16 cellular contexts compared by ENCODE assay signal in genomic region chr20:31671324-31671723, GRCh38. TPM values are rescaled to one million over a fixed set of nuclear protein-coding genes. Genes with fewer than 3 reads are reported as not detected.
A peak's percentile ranks its signal among the peaks of the same experiment; 100 is the strongest.
DNase-seq lines count a peak whose midpoint lies in the region; ATAC-seq and TF ChIP-seq lines count a peak whose summit lies in the region.
"Had no signal": no experiment of that assay in that cellular context is flagged by ENCODE, and none has a peak within 500 bp of the region (broad histone marks: within the 10 kb centered on the region; RNA-seq: fewer than 3 reads in every experiment).

No MANE protein-coding gene starts in this region.

- peaks cover 64% of the 10 kb centered on the region for H3K4me1 Mint-ChIP-seq in T-helper 1 cell treated with Interleukin-12 subunit alpha and Interleukin-12 subunit beta and Interleukin-4 antibody, amounts not matched to agents 30 μg/mL and 1 μg/mL, for 36 hours (ENCODE audit: low read depth)

- H3K9me3 Mint-ChIP-seq in T-helper 1 cell treated with Interleukin-12 subunit alpha and Interleukin-12 subunit beta and Interleukin-4 antibody, amounts not matched to agents 30 μg/mL and 1 μg/mL, for 36 hours: no peaks in the 10 kb centered on the region

- no peak for ATAC-seq in lower lobe of right lung
- ATAC-seq in HG02884 (IDR thresholded peaks at IDR 0.05; ENCODE audit: unreplicated experiment): no peak

- no peak for TF ChIP-seq EP300 in suprapubic skin (IDR thresholded peaks at IDR 0.05)

- H3K4me3 ChIP-seq in adrenal gland (no peak overlapping the region), lower lobe of right lung (no peak overlapping the region), suprapubic skin (peak overlapping the region; percentile 8)

- H3K9me3 ChIP-seq in adrenal gland (replicated peaks in 1 of 3) (no peaks in the 10 kb centered on the region), lower lobe of right lung (no peaks in the 10 kb centered on the region), suprapubic skin (no peaks in the 10 kb centered on the region)

- H3K27ac Mint-ChIP-seq in T-helper 1 cell treated with Interleukin-12 subunit alpha and Interleukin-12 subunit beta and Interleukin-4 antibody, amounts not matched to agents 30 μg/mL and 1 μg/mL, for 36 hours: peak overlapping the region; percentile 22

- intact Hi-C loops in adrenal gland (cut with DNase I): no loop called here
- intact Hi-C loops in lower lobe of right lung (cut with DNase I): no loop called here

- no peaks in the 10 kb centered on the region for H3K27me3 ChIP-seq in adrenal gland
- no peaks in the 10 kb centered on the region for H3K27me3 ChIP-seq in lower lobe of right lung (ENCODE audit: low read depth)
- no peaks in the 10 kb centered on the region for H3K27me3 ChIP-seq in suprapubic skin

- no peaks in the 10 kb centered on the region for H3K27me3 Mint-ChIP-seq in T-helper 1 cell treated with Interleukin-12 subunit alpha and Interleukin-12 subunit beta and Interleukin-4 antibody, amounts not matched to agents 30 μg/mL and 1 μg/mL, for 36 hours (ENCODE audit: low read depth)

- H3K36me3 ChIP-seq in adrenal gland (replicated peaks in 1 of 2): no peaks in the 10 kb centered on the region
- H3K36me3 ChIP-seq in lower lobe of right lung: peaks cover under 1% of the 10 kb centered on the region
- H3K36me3 ChIP-seq in suprapubic skin: peaks cover 3% of the 10 kb centered on the region

- DNase-seq in T-helper 1 cell (no peak), adrenal gland (no peak), lower lobe of right lung (no peak), suprapubic skin (ENCODE audit: low spot score in 2 of 2) (no peak), DMS 273 treated with DMSO at 0.1 percent for 48 hours (lab: John Stamatoyannopoulos, UW) (no peak)
- DNase-seq in stimulated activated CD4-positive, alpha-beta T cell treated with anti-CD3 and anti-CD28 coated beads, Interleukin-12 subunit alpha, Interleukin-12 subunit beta, amount 100 ng/mL, for 4 hours: no peak
- DNase-seq: HCEC 1CT; stimulated activated CD4-positive, alpha-beta T cell treated with anti-CD3 and anti-CD28 coated beads, Interleukin-2, amount 100 ng/mL, for 48 hours had no signal

- H3K36me3 Mint-ChIP-seq in T-helper 1 cell treated with Interleukin-12 subunit alpha and Interleukin-12 subunit beta and Interleukin-4 antibody, amounts not matched to agents 30 μg/mL and 1 μg/mL, for 36 hours (ENCODE audit: low read depth): peaks cover 45% of the 10 kb centered on the region

- TF ChIP-seq CTCF in adrenal gland (IDR thresholded peaks at IDR 0.05) (no peak), lower lobe of right lung (IDR thresholded peaks at IDR 0.05) (no peak), suprapubic skin (IDR thresholded peaks at IDR 0.05) (no peak)

- no peak overlapping the region for H3K4me3 Mint-ChIP-seq in T-helper 1 cell treated with Interleukin-12 subunit alpha and Interleukin-12 subunit beta and Interleukin-4 antibody, amounts not matched to agents 30 μg/mL and 1 μg/mL, for 36 hours

- H3K4me1 ChIP-seq in adrenal gland (replicated peaks in 1 of 2): peaks cover 51 to 88% of the 10 kb centered on the region in 2 donors
- H3K4me1 ChIP-seq in lower lobe of right lung: peaks cover 97% of the 10 kb centered on the region
- peaks cover 93% of the 10 kb centered on the region for H3K4me1 ChIP-seq in suprapubic skin

- H3K27ac ChIP-seq in adrenal gland: peak overlapping the region in 4 of 5 donors; percentile 70 to 85 (median 79)
- peak overlapping the region; percentile 74 for H3K27ac ChIP-seq in lower lobe of right lung
- peak overlapping the region; percentile 93 for H3K27ac ChIP-seq in suprapubic skin
- H3K27ac ChIP-seq: 22Rv1 had no signal

- TF ChIP-seq POLR2A in adrenal gland (IDR thresholded peaks at IDR 0.05) (no peak), suprapubic skin (IDR thresholded peaks at IDR 0.05) (no peak)

- WGBS in adrenal gland, 4 donors: 97 to 100% (median 99%) methylated on average over 2 of the region's 2 CpGs
- 98% methylated on average over 2 of the region's 2 CpGs for WGBS in suprapubic skin

RNA-seq across cellular contexts. Expression of gene COX4I2, which starts 33.6 kb away (rescaled TPM):
- total RNA-seq in adrenal gland: not detected
- 10 to 100 TPM in 1 of 3 donors, 1 to 10 TPM in 1, under 1 TPM in 1; 0.26 to 12.9 (median 2.8) TPM for polyA plus RNA-seq in adrenal gland
- total RNA-seq in lower lobe of right lung: 17.1 TPM
- total RNA-seq in suprapubic skin: 1 to 10 TPM in 1 of 4 donors, not detected in 3; 2.7 TPM
- total RNA-seq: activated CD8-positive, alpha-beta memory T cell treated with anti-CD3 and anti-CD28 coated beads for 36 hours; cerebellum; LHCN-M2; mononuclear cell; NCI-H460 had no signal

RNA-seq across cellular contexts. Expression of gene BCL2L1, which starts 51.3 kb away (rescaled TPM):
- total RNA-seq in adrenal gland (100 to 1,000 TPM in 2 of 8 donors, 10 to 100 TPM in 6; 53.8 to 143 (median 84.6) TPM), lower lobe of right lung (126 TPM), suprapubic skin (100 to 1,000 TPM; 104 to 120 (median 107) TPM)
- polyA plus RNA-seq in adrenal gland: 10 to 100 TPM; 40.2 to 67.9 (median 40.8) TPM
